In genomic region chr2:106789185-106789584, GRCh38 we compare ENCODE assay signal across 16 cellular contexts.
DNase-seq lines count a peak whose midpoint lies in the region; ATAC-seq and TF ChIP-seq lines count a peak whose summit lies in the region.
"Had no signal": no experiment of that assay in that cellular context is flagged by ENCODE, and none has a peak within 500 bp of the region (broad histone marks: within the 10 kb centered on the region; RNA-seq: fewer than 3 reads in every experiment).

No MANE protein-coding gene starts in this region.

- H3K9me3 ChIP-seq in SJCRH30 (replicated peaks) (no peaks in the 10 kb centered on the region), iPS DF 6.9 (ENCODE audit: control insufficient read depth, insufficient read depth, low read length) (no peaks in the 10 kb centered on the region)

- TF ChIP-seq CTCF in GM12864 (IDR thresholded peaks at IDR 0.05; ENCODE audit: low read depth, low read length, missing control alignments) (no peak), GM13977 (IDR thresholded peaks at IDR 0.05; ENCODE audit: extremely low read depth, insufficient read depth, missing control alignments) (no peak)

- H3K4me1 ChIP-seq in SJCRH30 = no peaks in the 10 kb centered on the region
- H3K4me1 ChIP-seq in iPS DF 6.9 (ENCODE audit: control insufficient read depth, insufficient read depth, low read length) = no peaks in the 10 kb centered on the region
- H3K4me1 ChIP-seq: breast epithelium, spleen had no signal

- in situ Hi-C loops in GM13977 (cut with MboI; ENCODE audit: low pct_unique_long_range_greater_than_20kb, low sequenced_read_pairs, unreplicated experiment) = no loop called here

- no peaks in the 10 kb centered on the region for H3K36me3 ChIP-seq in SJCRH30
- no peaks in the 10 kb centered on the region for H3K36me3 ChIP-seq in iPS DF 6.9 (ENCODE audit: control insufficient read depth, insufficient read depth, low read length)
- H3K36me3 ChIP-seq: breast epithelium, spleen had no signal

- ATAC-seq in HG02981 (IDR thresholded peaks at IDR 0.05; ENCODE audit: unreplicated experiment) = no peak
- ATAC-seq: activated CD8-positive, alpha-beta memory T cell treated with anti-CD3 and anti-CD28 coated beads, Interleukin-2, amount 10 ng/mL, durations not matched to agents 7 days and 5 days had no signal

- DNase-seq in GM12864 (ENCODE audit: low read depth) = peak; percentile 8
- peak; percentile 22 for DNase-seq in Jurkat, Clone E6-1 (ENCODE audit: low read depth, low spot score)
- peak; percentile 36 to 56 for DNase-seq in SJCRH30
- DNase-seq in iPS DF 6.9 (ENCODE audit: low read depth, low spot score) = peak; percentile 9
- no peak for DNase-seq in GM13977 (ENCODE audit: low spot score)
- no peak for DNase-seq in AG20443 (ENCODE audit: low spot score)
- DNase-seq: activated CD8-positive, alpha-beta memory T cell treated with anti-CD3 and anti-CD28 coated beads, Interleukin-2, amount 10 ng/mL, durations not matched to agents 7 days and 5 days; activated naive CD4-positive, alpha-beta T cell treated with anti-CD3 and anti-CD28 coated beads, Interleukin-2, amount 50 U/mL, for 16 hours; CD8-positive, alpha-beta memory T cell; effector memory CD4-positive, alpha-beta T cell; NCI-H1105 treated with DMSO at 0.1 percent for 48 hours; NCI-H510A treated with DMSO at 0.1 percent for 48 hours; SIG-M5; spleen had no signal

- H3K27me3 ChIP-seq in SJCRH30 (no peaks in the 10 kb centered on the region), iPS DF 6.9 (ENCODE audit: control insufficient read depth, insufficient read depth, low read length) (no peaks in the 10 kb centered on the region)
- H3K27me3 ChIP-seq: breast epithelium, spleen had no signal

- no peak overlapping the region for H3K27ac ChIP-seq in SJCRH30
- H3K27ac ChIP-seq in iPS DF 6.9 (ENCODE audit: low read length) = no peak overlapping the region
- H3K27ac ChIP-seq: breast epithelium, spleen had no signal

- WGBS in iPS DF 6.9 (ENCODE audit: insufficient coverage, insufficient read length) = no CpG with 5 or more reads among the region's 6 CpGs

- H3K4me3 ChIP-seq in GM12864 (ENCODE audit: low read depth, low read length) (no peak overlapping the region), SJCRH30 (no peak overlapping the region), iPS DF 6.9 (ENCODE audit: low read length) (no peak overlapping the region)
- H3K4me3 ChIP-seq in Jurkat, Clone E6-1 (ENCODE audit: low read length) = no peak overlapping the region
- H3K4me3 ChIP-seq: breast epithelium, spleen had no signal

Comparison
In these comparisons a context has a peak if more than half of its experiments do, and no peak if none do; other contexts are left out.
1. DNase-seq: peak in GM12864 (single experiment), Jurkat, Clone E6-1 (single experiment), SJCRH30 (2 of 2) and iPS DF 6.9 (single experiment); none in GM13977 (single experiment) and AG20443 (single experiment).